11 cellular contexts compared by ENCODE assay signal in genomic region chr3:46699846-46700523, GRCh38. TPM values are rescaled to one million over a fixed set of nuclear protein-coding genes. Genes with fewer than 3 reads are reported as not detected.
DNase-seq lines count a peak whose midpoint lies in the region; ATAC-seq and TF ChIP-seq lines count a peak whose summit lies in the region.
"Had no signal": no experiment of that assay in that cellular context is flagged by ENCODE, and none has a peak within 500 bp of the region (broad histone marks: within the 10 kb centered on the region; RNA-seq: fewer than 3 reads in every experiment).

No MANE protein-coding gene starts in this region.

- DNase-seq in SKM-1 treated with dmso at 0.1 percent for 144 hours (lab: John Stamatoyannopoulos, UW; ENCODE audit: unreplicated experiment) (peak; percentile 45), tibial artery (peak; percentile 75 to 83), NCI-H526 treated with DMSO at 0.1 percent for 48 hours (lab: John Stamatoyannopoulos, UW) (no peak), osteocyte (ENCODE audit: extremely low spot score, unreplicated experiment) (no peak)
- no peak for DNase-seq in naive thymus-derived CD4-positive, alpha-beta T cell
- no peak for DNase-seq in T-helper 2 cell treated with Interferon-gamma antibody and Interleukin-4, amounts not matched to agents 5 μg/mL and 100 μg/mL, for 36 hours (ENCODE audit: low spot score)
- DNase-seq: H7 had no signal

- H3K9me3 Mint-ChIP-seq in naive thymus-derived CD4-positive, alpha-beta T cell, result peaks cover 0 to 1% (median 0%) of the 10 kb centered on the region in 11 donors
- no peaks in the 10 kb centered on the region for H3K9me3 Mint-ChIP-seq in T-helper 2 cell treated with Interferon-gamma antibody and Interleukin-4, amounts not matched to agents 5 μg/mL and 100 μg/mL, for 36 hours
- H3K9me3 Mint-ChIP-seq in osteocyte (ENCODE audit: unreplicated experiment), result no peaks in the 10 kb centered on the region
- H3K9me3 Mint-ChIP-seq: stimulated activated naive CD8-positive, alpha-beta T cell treated with anti-CD3 and anti-CD28 coated beads, Interleukin-15, Interleukin-2, amounts not matched to agents 100 ng/mL and 50 ng/mL, for 24 hours had no signal

- no peak for TF ChIP-seq POLR2A in gastroesophageal sphincter (IDR thresholded peaks at IDR 0.05)

- peaks cover 15 to 79% (median 61%) of the 10 kb centered on the region in 7 donors for H3K4me1 Mint-ChIP-seq in naive thymus-derived CD4-positive, alpha-beta T cell
- peaks cover 12% of the 10 kb centered on the region for H3K4me1 Mint-ChIP-seq in T-helper 2 cell treated with Interferon-gamma antibody and Interleukin-4, amounts not matched to agents 5 μg/mL and 100 μg/mL, for 36 hours (ENCODE audit: low read depth)
- H3K4me1 Mint-ChIP-seq in osteocyte (ENCODE audit: unreplicated experiment), result peaks cover 15% of the 10 kb centered on the region

- no peak overlapping the region for H3K4me3 ChIP-seq in gastroesophageal sphincter
- no peak overlapping the region for H3K4me3 ChIP-seq in naive thymus-derived CD4-positive, alpha-beta T cell (ENCODE audit: low read length)
- H3K4me3 ChIP-seq in tibial artery, result no peak overlapping the region

- peaks cover 7% of the 10 kb centered on the region for H3K27me3 ChIP-seq in gastroesophageal sphincter
- no peaks in the 10 kb centered on the region for H3K27me3 ChIP-seq in naive thymus-derived CD4-positive, alpha-beta T cell (ENCODE audit: control insufficient read depth in 2 of 2, insufficient read depth in 2 of 2, low read length in 2 of 2)
- no peaks in the 10 kb centered on the region for H3K27me3 ChIP-seq in tibial artery

- intact Hi-C loops in naive thymus-derived CD4-positive, alpha-beta T cell (cut with micrococcal nuclease), result loop anchor here in 1 of 2 donors (10.0 kb wide), 1 partner anchor 165 kb away; no protein-coding TSS in a partner anchor
- intact Hi-C loops in tibial artery (cut with DNase I; ENCODE audit: low total_unique reads), result loop anchor here (10.0 kb wide), 3 partner anchors 155 to 715 kb away; no protein-coding TSS in a partner anchor

- no peak for TF ChIP-seq EP300 in gastroesophageal sphincter (IDR thresholded peaks at IDR 0.05)

- H3K4me1 ChIP-seq in gastroesophageal sphincter, result peaks cover 2 to 61% (median 41%) of the 10 kb centered on the region in 3 donors
- peaks cover 14 to 56% of the 10 kb centered on the region in 2 donors for H3K4me1 ChIP-seq in naive thymus-derived CD4-positive, alpha-beta T cell (ENCODE audit: control insufficient read depth in 2 of 2, insufficient read depth in 2 of 2, low read length in 2 of 2)
- H3K4me1 ChIP-seq in tibial artery, result peaks cover 8 to 54% (median 49%) of the 10 kb centered on the region in 4 donors

- ATAC-seq in gastroesophageal sphincter, result peak; percentile 55
- ATAC-seq in naive thymus-derived CD4-positive, alpha-beta T cell, result peak; percentile 60

- H3K27ac ChIP-seq in gastroesophageal sphincter (peak overlapping the region in 3 of 4 donors; percentile 50 to 60 (median 56)), tibial artery (peak overlapping the region; percentile 29)
- no peak overlapping the region for H3K27ac ChIP-seq in naive thymus-derived CD4-positive, alpha-beta T cell (ENCODE audit: low read depth, low read length)

- H3K27me3 Mint-ChIP-seq in naive thymus-derived CD4-positive, alpha-beta T cell, result peaks cover 0 to 41% (median 0%) of the 10 kb centered on the region in 5 donors
- H3K27me3 Mint-ChIP-seq in T-helper 2 cell treated with Interferon-gamma antibody and Interleukin-4, amounts not matched to agents 5 μg/mL and 100 μg/mL, for 36 hours (ENCODE audit: low read depth), result peaks cover 34% of the 10 kb centered on the region
- peaks cover 5% of the 10 kb centered on the region for H3K27me3 Mint-ChIP-seq in osteocyte (ENCODE audit: unreplicated experiment)

- H3K36me3 ChIP-seq in gastroesophageal sphincter, result no peaks in the 10 kb centered on the region
- H3K36me3 ChIP-seq in naive thymus-derived CD4-positive, alpha-beta T cell (ENCODE audit: control insufficient read depth in 2 of 3, insufficient read depth in 3 of 3, low read length in 3 of 3), result no peaks in the 10 kb centered on the region
- H3K36me3 ChIP-seq in tibial artery, result no peaks in the 10 kb centered on the region

- CTCF ChIA-PET in naive thymus-derived CD4-positive, alpha-beta T cell (lab: Charles Lee), result interaction anchor here (1.1 kb wide), 1 partner anchor 8 kb away, joined by 4 read pairs; no protein-coding TSS in a partner anchor

- POLR2A ChIA-PET in naive thymus-derived CD4-positive, alpha-beta T cell (lab: Charles Lee), result no interaction called here

- peak overlapping the region in 8 of 9 donors; percentile 83 to 95 (median 87) for H3K27ac Mint-ChIP-seq in naive thymus-derived CD4-positive, alpha-beta T cell
- no peak overlapping the region for H3K27ac Mint-ChIP-seq in T-helper 2 cell treated with Interferon-gamma antibody and Interleukin-4, amounts not matched to agents 5 μg/mL and 100 μg/mL, for 36 hours
- no peak overlapping the region for H3K27ac Mint-ChIP-seq in osteocyte (ENCODE audit: unreplicated experiment)
- H3K27ac Mint-ChIP-seq: stimulated activated naive CD8-positive, alpha-beta T cell treated with anti-CD3 and anti-CD28 coated beads, Interleukin-15, Interleukin-2, amounts not matched to agents 100 ng/mL and 50 ng/mL, for 24 hours had no signal

- WGBS in gastroesophageal sphincter (ENCODE audit: low coverage in 1 of 2), 2 donors, result no CpG with 5 or more reads among the region's 8 CpGs

- peak overlapping the region in 8 of 10 donors; percentile 20 to 70 (median 58) for H3K4me3 Mint-ChIP-seq in naive thymus-derived CD4-positive, alpha-beta T cell
- H3K4me3 Mint-ChIP-seq in T-helper 2 cell treated with Interferon-gamma antibody and Interleukin-4, amounts not matched to agents 5 μg/mL and 100 μg/mL, for 36 hours, result no peak overlapping the region
- no peak overlapping the region for H3K4me3 Mint-ChIP-seq in osteocyte (ENCODE audit: unreplicated experiment)
- H3K4me3 Mint-ChIP-seq: stimulated activated naive CD8-positive, alpha-beta T cell treated with anti-CD3 and anti-CD28 coated beads, Interleukin-15, Interleukin-2, amounts not matched to agents 100 ng/mL and 50 ng/mL, for 24 hours had no signal

- no peaks in the 10 kb centered on the region for H3K36me3 Mint-ChIP-seq in naive thymus-derived CD4-positive, alpha-beta T cell
- H3K36me3 Mint-ChIP-seq in T-helper 2 cell treated with Interferon-gamma antibody and Interleukin-4, amounts not matched to agents 5 μg/mL and 100 μg/mL, for 36 hours (ENCODE audit: low read depth), result no peaks in the 10 kb centered on the region
- no peaks in the 10 kb centered on the region for H3K36me3 Mint-ChIP-seq in osteocyte (ENCODE audit: unreplicated experiment)

- TF ChIP-seq CTCF in gastroesophageal sphincter (IDR thresholded peaks at IDR 0.05), result no peak
- TF ChIP-seq CTCF in tibial artery (IDR thresholded peaks at IDR 0.05), result no peak
- no peak for TF ChIP-seq CTCF in osteocyte (IDR thresholded peaks at IDR 0.05)

- H3K9me3 ChIP-seq in gastroesophageal sphincter (no peaks in the 10 kb centered on the region), tibial artery (no peaks in the 10 kb centered on the region)
- H3K9me3 ChIP-seq in naive thymus-derived CD4-positive, alpha-beta T cell (ENCODE audit: control insufficient read depth in 2 of 3, low read length in 3 of 3), result no peaks in the 10 kb centered on the region

RNA-seq across cellular contexts. Expression of gene TMIE, which starts 1.2 kb away (rescaled TPM):
- total RNA-seq in gastroesophageal sphincter (1 to 10 TPM in 1 of 4 donors, under 1 TPM in 2, not detected in 1; 0.15 to 1.4 (median 0.69) TPM), osteocyte (not detected in 2 replicates)
- 1 to 10 TPM in 4 of 5 experiments, under 1 TPM in 1; 0.31 to 5.4 (median 3.9) TPM for total RNA-seq in naive thymus-derived CD4-positive, alpha-beta T cell
- 1 to 10 TPM; 5.1 to 5.6 TPM for polyA plus RNA-seq in naive thymus-derived CD4-positive, alpha-beta T cell
- total RNA-seq: LHCN-M2 had no signal

RNA-seq across cellular contexts. Expression of gene ALS2CL, which starts 6.5 kb away (rescaled TPM):
- total RNA-seq in gastroesophageal sphincter (10 to 100 TPM in 1 of 4 donors, 1 to 10 TPM in 3; 4.8 to 10.4 (median 9.6) TPM), osteocyte (0.99 and 1.4 TPM in 2 replicates)
- total RNA-seq in naive thymus-derived CD4-positive, alpha-beta T cell, result 10 to 100 TPM in 4 of 5 experiments, 1 to 10 TPM in 1; 4.2 to 41.5 (median 31.1) TPM
- 10 to 100 TPM in 1 of 2 donors, 1 to 10 TPM in 1; 6.2 to 12.6 TPM for polyA plus RNA-seq in naive thymus-derived CD4-positive, alpha-beta T cell

RNA-seq across cellular contexts. Expression of gene PRSS50, which starts 17.7 kb away (rescaled TPM):
- total RNA-seq in gastroesophageal sphincter (under 1 TPM in 2 of 4 donors, not detected in 2; 0.31 to 0.54 TPM), osteocyte (not detected in 2 replicates)
- total RNA-seq in naive thymus-derived CD4-positive, alpha-beta T cell, result under 1 TPM in 1 of 5 experiments, not detected in 4; 0.11 TPM
- polyA plus RNA-seq in naive thymus-derived CD4-positive, alpha-beta T cell, result not detected
- total RNA-seq: LHCN-M2, mononuclear cell had no signal

Comparison
In these comparisons a context has a peak if more than half of its experiments do, and no peak if none do; other contexts are left out.
1. DNase-seq: peak in SKM-1 treated with dmso at 0.1 percent for 144 hours (single experiment) and tibial artery (2 of 2); none in naive thymus-derived CD4-positive, alpha-beta T cell (0 of 9), T-helper 2 cell treated with Interferon-gamma antibody and Interleukin-4, amounts not matched to agents 5 μg/mL and 100 μg/mL, for 36 hours (single experiment), NCI-H526 treated with DMSO at 0.1 percent for 48 hours (single experiment) and osteocyte (single experiment).
2. H3K27ac Mint-ChIP-seq: peak in naive thymus-derived CD4-positive, alpha-beta T cell (8 of 9); none in T-helper 2 cell treated with Interferon-gamma antibody and Interleukin-4, amounts not matched to agents 5 μg/mL and 100 μg/mL, for 36 hours (single experiment) and osteocyte (single experiment).
3. H3K4me3 Mint-ChIP-seq: peak in naive thymus-derived CD4-positive, alpha-beta T cell (8 of 10); none in T-helper 2 cell treated with Interferon-gamma antibody and Interleukin-4, amounts not matched to agents 5 μg/mL and 100 μg/mL, for 36 hours (single experiment) and osteocyte (single experiment).